Comparison of ENCODE assay signal across 16 cellular contexts in the genomic region with DNA sequence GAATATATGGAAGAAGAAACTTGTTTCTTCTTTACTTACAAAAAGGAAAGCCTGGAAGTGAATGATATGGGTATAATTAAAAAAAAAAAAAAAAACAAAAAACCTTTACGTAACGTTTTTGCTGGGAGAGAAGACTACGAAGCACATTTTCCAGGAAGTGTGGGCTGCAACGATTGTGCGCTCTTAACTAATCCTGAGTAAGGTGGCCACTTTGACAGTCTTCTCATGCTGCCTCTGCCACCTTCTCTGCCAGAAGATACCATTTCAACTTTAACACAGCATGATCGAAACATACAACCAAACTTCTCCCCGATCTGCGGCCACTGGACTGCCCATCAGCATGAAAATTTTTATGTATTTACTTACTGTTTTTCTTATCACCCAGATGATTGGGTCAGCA. TPM values are rescaled to one million over a fixed set of nuclear protein-coding genes. Genes with fewer than 3 reads are reported as not detected.
A peak's percentile ranks its signal among the peaks of the same experiment; 100 is the strongest.
DNase-seq lines count a peak whose midpoint lies in the region; ATAC-seq and TF ChIP-seq lines count a peak whose summit lies in the region.
"Had no signal": no experiment of that assay in that cellular context is flagged by ENCODE, and none has a peak within 500 bp of the region (broad histone marks: within the 10 kb centered on the region; RNA-seq: fewer than 3 reads in every experiment).

A gene (plus strand): TSS at position 190 of the 400 bp plus-strand sequence. CDS start 91 bp downstream, at position 281.

- H3K9me3 Mint-ChIP-seq in activated CD4-positive, alpha-beta T cell treated with anti-CD3 and anti-CD28 coated beads, Interleukin-2, amount 10 ng/mL, durations not matched to agents 24 days and 14 days: no peaks in the 10 kb centered on the region
- H3K9me3 Mint-ChIP-seq in central memory CD8-positive, alpha-beta T cell: peaks cover 6% of the 10 kb centered on the region
- H3K9me3 Mint-ChIP-seq in Caco-2 (ENCODE audit: unreplicated experiment): peaks cover 11% of the 10 kb centered on the region

- H3K27ac Mint-ChIP-seq in activated CD4-positive, alpha-beta T cell treated with anti-CD3 and anti-CD28 coated beads, Interleukin-2, amount 10 ng/mL, durations not matched to agents 24 days and 14 days: peak within 1 kb of the TSS; percentile 98
- no peak within 1 kb of the TSS for H3K27ac Mint-ChIP-seq in central memory CD8-positive, alpha-beta T cell (ENCODE audit: low read depth)
- no peak within 1 kb of the TSS for H3K27ac Mint-ChIP-seq in Caco-2 (ENCODE audit: unreplicated experiment)
- H3K27ac Mint-ChIP-seq: mesothelial cell of epicardium had no signal

- no peak for ATAC-seq in central memory CD8-positive, alpha-beta T cell (replicated peaks; ENCODE audit: extremely low read depth, poor library complexity, severe bottlenecking)
- ATAC-seq: SK-N-SH treated with all-trans-retinoic acid at 6 μM for 48 hours had no signal

- H3K4me3 ChIP-seq in Caco-2 (ENCODE audit: low read depth, low read length): no peak within 1 kb of the TSS

- POLR2A ChIA-PET in Caco-2 (lab: Charles Lee): no interaction called here

- H3K36me3 ChIP-seq in Caco-2 (ENCODE audit: control insufficient read depth, insufficient read depth, low read length): no peaks in the 10 kb centered on the region

- H3K4me3 Mint-ChIP-seq in activated CD4-positive, alpha-beta T cell treated with anti-CD3 and anti-CD28 coated beads, Interleukin-2, amount 10 ng/mL, durations not matched to agents 24 days and 14 days: peak within 1 kb of the TSS; percentile 98
- peak within 1 kb of the TSS; percentile 52 for H3K4me3 Mint-ChIP-seq in central memory CD8-positive, alpha-beta T cell
- H3K4me3 Mint-ChIP-seq in Caco-2 (ENCODE audit: unreplicated experiment): no peak within 1 kb of the TSS
- H3K4me3 Mint-ChIP-seq: mesothelial cell of epicardium had no signal

- BruUV-seq in Caco-2 (replicated peaks; lab: Mats Ljungman, UMichigan): no TSS peak

- no peaks in the 10 kb centered on the region for H3K4me1 ChIP-seq in Caco-2

- H3K4me1 Mint-ChIP-seq in activated CD4-positive, alpha-beta T cell treated with anti-CD3 and anti-CD28 coated beads, Interleukin-2, amount 10 ng/mL, durations not matched to agents 24 days and 14 days: peaks cover 42% of the 10 kb centered on the region
- peaks cover 24% of the 10 kb centered on the region for H3K4me1 Mint-ChIP-seq in central memory CD8-positive, alpha-beta T cell
- H3K4me1 Mint-ChIP-seq in Caco-2 (ENCODE audit: low read depth, unreplicated experiment): no peaks in the 10 kb centered on the region
- H3K4me1 Mint-ChIP-seq: mesothelial cell of epicardium had no signal

- H3K9me3 ChIP-seq in Caco-2: no peaks in the 10 kb centered on the region

- peak; percentile 56 for DNase-seq in stimulated activated CD4-positive, alpha-beta T cell treated with anti-CD3 and anti-CD28 coated beads, Interleukin-15, amount 100 ng/mL, for 24 hours
- no peak for DNase-seq in stimulated activated CD4-positive, alpha-beta T cell treated with anti-CD3 and anti-CD28 coated beads, Interleukin-4, amount 100 ng/mL, for 1 hour
- DNase-seq in activated CD4-positive, alpha-beta T cell treated with anti-CD3 and anti-CD28 coated beads, Interleukin-2, amount 10 ng/mL, durations not matched to agents 24 days and 14 days: peak; percentile 81
- DNase-seq in central memory CD8-positive, alpha-beta T cell (ENCODE audit: low spot score in 2 of 2): no peak
- DNase-seq in KBM-7 (no peak), Caco-2 (no peak), DMS79 treated with DMSO at 0.1 percent for 48 hours (lab: John Stamatoyannopoulos, UW) (no peak), GM13977 (ENCODE audit: low spot score) (no peak)
- DNase-seq: COR-L47, hippocampal formation, kidney glomerular epithelial cell, NCI-H146, NCI-H2227 treated with DMSO at 0.1 percent for 48 hours had no signal

- intact Hi-C loops in activated CD4-positive, alpha-beta T cell treated with anti-CD3 and anti-CD28 coated beads, Interleukin-2, amount 10 ng/mL, durations not matched to agents 24 days and 14 days (cut with micrococcal nuclease): loop anchor here (1.0 to 5.0 kb wide), 6 partner anchors 10 to 279 kb away; no protein-coding TSS in a partner anchor
- intact Hi-C loops in Caco-2 (cut with micrococcal nuclease; ENCODE audit: unreplicated experiment): no loop called here

- TF ChIP-seq CTCF in Caco-2 (IDR thresholded peaks at IDR 0.05; ENCODE audit: insufficient read depth in 1 of 2, low read depth in 1 of 2, low read length in 1 of 2, severe bottlenecking in 1 of 2, unreplicated experiment in 1 of 2) (no peak), GM13977 (IDR thresholded peaks at IDR 0.05; ENCODE audit: extremely low read depth, insufficient read depth, missing control alignments) (no peak)

- in situ Hi-C loops in KBM-7 (cut with MboI; ENCODE audit: low pct_unique_long_range_greater_than_20kb, low sequenced_read_pairs): no loop called here
- in situ Hi-C loops in GM13977 (cut with MboI; ENCODE audit: low pct_unique_long_range_greater_than_20kb, low sequenced_read_pairs, unreplicated experiment): no loop called here

- H3K27me3 ChIP-seq in Caco-2 (replicated peaks; ENCODE audit: control insufficient read depth, insufficient read depth, low read length): no peaks in the 10 kb centered on the region

- H3K27me3 Mint-ChIP-seq in activated CD4-positive, alpha-beta T cell treated with anti-CD3 and anti-CD28 coated beads, Interleukin-2, amount 10 ng/mL, durations not matched to agents 24 days and 14 days: no peaks in the 10 kb centered on the region
- no peaks in the 10 kb centered on the region for H3K27me3 Mint-ChIP-seq in central memory CD8-positive, alpha-beta T cell
- peaks cover 4% of the 10 kb centered on the region for H3K27me3 Mint-ChIP-seq in Caco-2 (ENCODE audit: insufficient read depth, unreplicated experiment)

- CTCF ChIA-PET in Caco-2 (lab: Charles Lee): no interaction called here

- H3K36me3 Mint-ChIP-seq in activated CD4-positive, alpha-beta T cell treated with anti-CD3 and anti-CD28 coated beads, Interleukin-2, amount 10 ng/mL, durations not matched to agents 24 days and 14 days (ENCODE audit: low read depth): peaks cover 47% of the 10 kb centered on the region
- H3K36me3 Mint-ChIP-seq in central memory CD8-positive, alpha-beta T cell (ENCODE audit: insufficient read depth): peaks cover 4% of the 10 kb centered on the region
- no peaks in the 10 kb centered on the region for H3K36me3 Mint-ChIP-seq in Caco-2 (ENCODE audit: insufficient read depth, unreplicated experiment)
- H3K36me3 Mint-ChIP-seq: mesothelial cell of epicardium had no signal

RNA-seq across cellular contexts. Expression of the gene that starts here (rescaled TPM):
- 178 and 181 TPM in 2 replicates for total RNA-seq in activated CD4-positive, alpha-beta T cell treated with anti-CD3 and anti-CD28 coated beads, Interleukin-2, amount 10 ng/mL, durations not matched to agents 24 days and 14 days
- total RNA-seq in Caco-2 (2022): not detected in 2 replicates
- total RNA-seq: M059J, mesothelial cell of epicardium had no signal

Comparison
In these comparisons a context has a peak if more than half of its experiments do, and no peak if none do; other contexts are left out.
1. RNA of the gene that starts here (total RNA-seq): 178 to 181 TPM in activated CD4-positive, alpha-beta T cell treated with anti-CD3 and anti-CD28 coated beads, Interleukin-2, amount 10 ng/mL, durations not matched to agents 24 days and 14 days; not detected in Caco-2; every median in the first group is over 100 times any median in the second.
2. DNase-seq: peak in stimulated activated CD4-positive, alpha-beta T cell treated with anti-CD3 and anti-CD28 coated beads, Interleukin-15, amount 100 ng/mL, for 24 hours (single experiment) and activated CD4-positive, alpha-beta T cell treated with anti-CD3 and anti-CD28 coated beads, Interleukin-2, amount 10 ng/mL, durations not matched to agents 24 days and 14 days (single experiment); none in stimulated activated CD4-positive, alpha-beta T cell treated with anti-CD3 and anti-CD28 coated beads, Interleukin-4, amount 100 ng/mL, for 1 hour (single experiment), central memory CD8-positive, alpha-beta T cell (0 of 2), KBM-7 (single experiment), Caco-2 (0 of 2), DMS79 treated with DMSO at 0.1 percent for 48 hours (single experiment) and GM13977 (single experiment).